Comparison of ENCODE assay signal across 8 cellular contexts in genomic region chr1:111515291-111516007, GRCh38.
DNase-seq lines count a peak whose midpoint lies in the region; ATAC-seq lines count a peak whose summit lies in the region.

No MANE protein-coding gene starts in this region.

- peak overlapping the region; percentile 72 for H3K4me3 Mint-ChIP-seq in stimulated activated naive CD8-positive, alpha-beta T cell treated with anti-CD3 and anti-CD28 coated beads, Interleukin-15, Interleukin-2, amounts not matched to agents 100 ng/mL and 50 ng/mL, for 24 hours

- peaks cover 46% of the 10 kb centered on the region for H3K4me1 Mint-ChIP-seq in stimulated activated naive CD8-positive, alpha-beta T cell treated with anti-CD3 and anti-CD28 coated beads, Interleukin-15, Interleukin-2, amounts not matched to agents 100 ng/mL and 50 ng/mL, for 24 hours (ENCODE audit: low read depth)

- H3K27me3 Mint-ChIP-seq in stimulated activated naive CD8-positive, alpha-beta T cell treated with anti-CD3 and anti-CD28 coated beads, Interleukin-15, Interleukin-2, amounts not matched to agents 100 ng/mL and 50 ng/mL, for 24 hours, result no peaks in the 10 kb centered on the region

- H3K36me3 Mint-ChIP-seq in stimulated activated naive CD8-positive, alpha-beta T cell treated with anti-CD3 and anti-CD28 coated beads, Interleukin-15, Interleukin-2, amounts not matched to agents 100 ng/mL and 50 ng/mL, for 24 hours (ENCODE audit: low read depth), result no peaks in the 10 kb centered on the region

- H3K9me3 Mint-ChIP-seq in stimulated activated naive CD8-positive, alpha-beta T cell treated with anti-CD3 and anti-CD28 coated beads, Interleukin-15, Interleukin-2, amounts not matched to agents 100 ng/mL and 50 ng/mL, for 24 hours, result no peaks in the 10 kb centered on the region

- ATAC-seq in HG03520 (IDR thresholded peaks at IDR 0.05; ENCODE audit: unreplicated experiment) (peak; percentile 10), HG02884 (IDR thresholded peaks at IDR 0.05; ENCODE audit: unreplicated experiment) (no peak)

- H3K27ac Mint-ChIP-seq in stimulated activated naive CD8-positive, alpha-beta T cell treated with anti-CD3 and anti-CD28 coated beads, Interleukin-15, Interleukin-2, amounts not matched to agents 100 ng/mL and 50 ng/mL, for 24 hours, result no peak overlapping the region

- DNase-seq in GDM1 (lab: John Stamatoyannopoulos, UW) (peak; percentile 72), amniotic epithelial cell (ENCODE audit: low read depth) (peak; percentile 47), iPS-NIHi11 (ENCODE audit: low spot score) (peak; percentile 35), HuH-7.5 (ENCODE audit: low spot score) (no peak), ecto neural progenitor cell (ENCODE audit: low spot score) (no peak)

Comparison
In these comparisons a context has a peak if more than half of its experiments do, and no peak if none do; other contexts are left out.
1. DNase-seq: peak in GDM1 (single experiment), amniotic epithelial cell (single experiment) and iPS-NIHi11 (single experiment); none in HuH-7.5 (single experiment) and ecto neural progenitor cell (single experiment).